In the genomic region with DNA sequence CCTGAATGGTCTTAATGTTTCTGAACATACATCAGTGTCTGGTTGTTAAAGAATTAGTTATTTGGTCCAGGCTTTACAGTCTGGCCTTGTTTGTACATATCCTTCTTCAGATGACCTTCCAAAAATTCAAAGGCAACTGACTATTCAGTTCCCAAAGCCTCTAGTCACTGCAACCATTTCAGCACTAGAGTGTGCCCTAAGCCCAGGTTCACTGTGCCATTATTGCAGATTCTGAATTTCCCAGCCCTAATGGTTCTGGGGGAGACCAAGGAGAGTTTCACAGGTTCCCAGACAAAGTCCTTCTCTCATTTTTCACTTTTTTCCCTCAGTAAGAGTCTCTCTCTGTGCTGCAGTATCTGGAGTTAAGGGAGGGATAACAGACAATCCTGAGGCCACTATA, we compare ENCODE assay signal across 21 cellular contexts.
DNase-seq lines count a peak whose midpoint lies in the region; ATAC-seq and TF ChIP-seq lines count a peak whose summit lies in the region.
"Had no signal": no experiment of that assay in that cellular context is flagged by ENCODE, and none has a peak within 500 bp of the region (broad histone marks: within the 10 kb centered on the region; RNA-seq: fewer than 3 reads in every experiment).

No MANE protein-coding gene starts in this region.

- H3K27ac ChIP-seq in SK-N-SH (ENCODE audit: low read depth in 2 of 2, low read length in 1 of 2) (no peak overlapping the region), WERI-Rb-1 (no peak overlapping the region)
- H3K27ac ChIP-seq: stomach, upper lobe of left lung, VCaP had no signal

- H3K9me2 ChIP-seq in SK-N-SH, result no peaks in the 10 kb centered on the region

- no peak overlapping the region for H2AFZ ChIP-seq in SK-N-SH (ENCODE audit: low read depth)

- peak; percentile 63 for TF ChIP-seq RAD21 in SK-N-SH (IDR thresholded peaks at IDR 0.05; ENCODE audit: low read length)

- H3K4me2 ChIP-seq in SK-N-SH, result no peak overlapping the region

- H3K36me3 ChIP-seq in SK-N-SH (replicated peaks in 1 of 2; ENCODE audit: control insufficient read depth in 1 of 2, insufficient read depth in 2 of 2, low read length in 1 of 2) (no peaks in the 10 kb centered on the region), WERI-Rb-1 (no peaks in the 10 kb centered on the region), mucosa of descending colon (ENCODE audit: low read depth) (no peaks in the 10 kb centered on the region)
- H3K36me3 ChIP-seq: stomach, upper lobe of left lung had no signal

- H3K4me1 ChIP-seq in SK-N-SH (ENCODE audit: control insufficient read depth in 1 of 2, insufficient read depth in 2 of 2, low read depth in 1 of 2, low read length in 1 of 2), result no peaks in the 10 kb centered on the region
- no peaks in the 10 kb centered on the region for H3K4me1 ChIP-seq in mucosa of descending colon (ENCODE audit: low read depth)
- H3K4me1 ChIP-seq: stomach, upper lobe of left lung had no signal

- no peak overlapping the region for H3K9ac ChIP-seq in SK-N-SH

- no peaks in the 10 kb centered on the region for H3F3A ChIP-seq in SK-N-SH (replicated peaks; ENCODE audit: insufficient read depth)

- H3K9me3 ChIP-seq in SK-N-SH, result no peaks in the 10 kb centered on the region; the same call in 1 of the 2 replicates
- no peaks in the 10 kb centered on the region for H3K9me3 ChIP-seq in WERI-Rb-1 (ENCODE audit: severe bottlenecking)
- H3K9me3 ChIP-seq in mucosa of descending colon, result no peaks in the 10 kb centered on the region
- H3K9me3 ChIP-seq: stomach, upper lobe of left lung had no signal

- no peaks in the 10 kb centered on the region for H4K20me1 ChIP-seq in SK-N-SH (ENCODE audit: insufficient read depth)

- CTCF ChIA-PET in SK-N-SH (lab: Yijun Ruan, JAX), result interaction anchor here (0.5 to 1.1 kb wide), 2 partner anchors 18 to 29 kb away, joined by 3 read pairs; no protein-coding TSS in a partner anchor

- ATAC-seq in SK-N-SH treated with all-trans-retinoic acid at 6 μM for 48 hours (no peak), GM18519 (IDR thresholded peaks at IDR 0.05; ENCODE audit: low FRiP score, unreplicated experiment) (no peak), mucosa of descending colon (no peak), HG03095 (IDR thresholded peaks at IDR 0.05; ENCODE audit: unreplicated experiment) (no peak)
- ATAC-seq: naive thymus-derived CD4-positive, alpha-beta T cell had no signal

- no peak for TF ChIP-seq EP300 in SK-N-SH (IDR thresholded peaks at IDR 0.05; ENCODE audit: borderline replicate concordance in 1 of 2, low read depth in 1 of 2, low read length in 1 of 2)

- no peaks in the 10 kb centered on the region for H3K79me2 ChIP-seq in SK-N-SH (ENCODE audit: insufficient read depth)

- intact Hi-C loops in mucosa of descending colon (cut with DNase I, micrococcal nuclease), result no loop called here

- DNase-seq in SK-N-SH, result no peak
- DNase-seq in WERI-Rb-1, result peak; percentile 6
- DNase-seq in iPS-NIHi7 (ENCODE audit: extremely low spot score), result peak; percentile 14
- DNase-seq in mucosa of descending colon, result no peak
- no peak for DNase-seq in effector CD8-positive, alpha-beta T cell (lab: John Stamatoyannopoulos, UW)
- DNase-seq: activated CD4-positive, alpha-beta T cell treated with anti-CD3 and anti-CD28 coated beads, Interleukin-2, amount 50 U/mL, for 48 hours; activated naive CD4-positive, alpha-beta T cell treated with Interleukin-2 at 50 U/mL for 16 hours; activated T-cell treated with anti-CD3 and anti-CD28 coated beads for 4 hours; anterior cingulate cortex; DMS53; KG1; naive thymus-derived CD4-positive, alpha-beta T cell; NCI-H2029 treated with DMSO at 0.1 percent for 48 hours; SHP77 treated with DMSO at 0.1 percent for 48 hours; stimulated activated CD4-positive, alpha-beta T cell treated with anti-CD3 and anti-CD28 coated beads, Interleukin-2, amount 100 ng/mL, for 48 hours; stomach; upper lobe of left lung had no signal

- H3K4me3 ChIP-seq in SK-N-SH (ENCODE audit: low read depth in 2 of 2, low read length in 1 of 2), result no peak overlapping the region
- no peak overlapping the region for H3K4me3 ChIP-seq in WERI-Rb-1 (ENCODE audit: low read depth, low read length)
- no peak overlapping the region for H3K4me3 ChIP-seq in mucosa of descending colon
- H3K4me3 ChIP-seq: stomach, upper lobe of left lung had no signal

- POLR2A ChIA-PET in SK-N-SH (lab: Yijun Ruan, JAX), result no interaction called here

- H3K27me3 ChIP-seq in SK-N-SH (ENCODE audit: insufficient read depth), result no peaks in the 10 kb centered on the region
- H3K27me3 ChIP-seq in WERI-Rb-1 (ENCODE audit: insufficient read depth, low read depth, severe bottlenecking), result no peaks in the 10 kb centered on the region
- H3K27me3 ChIP-seq: stomach, upper lobe of left lung had no signal

- TF ChIP-seq CTCF in SK-N-SH (IDR thresholded peaks at IDR 0.05) (no peak; the same call in 1 of the 2 replicates), WERI-Rb-1 (IDR thresholded peaks at IDR 0.05; ENCODE audit: low read depth, low read length) (peak; percentile 42; the same call in 1 of the 2 replicates), mucosa of descending colon (IDR thresholded peaks at IDR 0.05) (no peak)

TF ChIP-seq in SK-N-SH, 30 proteins besides CTCF, POLR2A, EP300 and RAD21:
- TF ChIP-seq NRF1 (IDR thresholded peaks at IDR 0.05; ENCODE audit: low read depth, low read length), result no peak
- TF ChIP-seq EZH2phosphoT487 (IDR thresholded peaks at IDR 0.05; ENCODE audit: borderline replicate concordance, low read depth), result no peak
- no peak for TF ChIP-seq MEF2A (IDR thresholded peaks at IDR 0.05; ENCODE audit: borderline replicate concordance, low read depth)
- TF ChIP-seq, protein P1, sequence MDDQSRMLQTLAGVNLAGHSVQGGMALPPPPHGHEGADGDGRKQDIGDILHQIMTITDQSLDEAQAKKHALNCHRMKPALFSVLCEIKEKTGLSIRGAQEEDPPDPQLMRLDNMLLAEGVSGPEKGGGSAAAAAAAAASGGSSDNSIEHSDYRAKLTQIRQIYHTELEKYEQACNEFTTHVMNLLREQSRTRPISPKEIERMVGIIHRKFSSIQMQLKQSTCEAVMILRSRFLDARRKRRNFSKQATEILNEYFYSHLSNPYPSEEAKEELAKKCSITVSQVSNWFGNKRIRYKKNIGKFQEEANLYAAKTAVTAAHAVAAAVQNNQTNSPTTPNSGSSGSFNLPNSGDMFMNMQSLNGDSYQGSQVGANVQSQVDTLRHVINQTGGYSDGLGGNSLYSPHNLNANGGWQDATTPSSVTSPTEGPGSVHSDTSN (IDR thresholded peaks at IDR 0.05), result no peak
TF ChIP-seq in SK-N-SH: peak in this region for 0.

TF ChIP-seq in SK-N-SH treated with all-trans-retinoic acid at 6 μM for 48 hours, 23 proteins besides CTCF, POLR2A, EP300 and RAD21:
- TF ChIP-seq GLIS3 (CRISPR knock-in tag; IDR thresholded peaks at IDR 0.05) (no peak), TOX (CRISPR knock-in tag; IDR thresholded peaks at IDR 0.05; ENCODE audit: borderline replicate concordance) (no peak), ZNF70 (CRISPR knock-in tag; IDR thresholded peaks at IDR 0.05) (no peak), ZNF565 (CRISPR knock-in tag; conservative IDR thresholded peaks at IDR 0.05; ENCODE audit: low read depth) (no peak), ZC3H10 (CRISPR knock-in tag; IDR thresholded peaks at IDR 0.05) (no peak)
- TF ChIP-seq, protein P2, sequence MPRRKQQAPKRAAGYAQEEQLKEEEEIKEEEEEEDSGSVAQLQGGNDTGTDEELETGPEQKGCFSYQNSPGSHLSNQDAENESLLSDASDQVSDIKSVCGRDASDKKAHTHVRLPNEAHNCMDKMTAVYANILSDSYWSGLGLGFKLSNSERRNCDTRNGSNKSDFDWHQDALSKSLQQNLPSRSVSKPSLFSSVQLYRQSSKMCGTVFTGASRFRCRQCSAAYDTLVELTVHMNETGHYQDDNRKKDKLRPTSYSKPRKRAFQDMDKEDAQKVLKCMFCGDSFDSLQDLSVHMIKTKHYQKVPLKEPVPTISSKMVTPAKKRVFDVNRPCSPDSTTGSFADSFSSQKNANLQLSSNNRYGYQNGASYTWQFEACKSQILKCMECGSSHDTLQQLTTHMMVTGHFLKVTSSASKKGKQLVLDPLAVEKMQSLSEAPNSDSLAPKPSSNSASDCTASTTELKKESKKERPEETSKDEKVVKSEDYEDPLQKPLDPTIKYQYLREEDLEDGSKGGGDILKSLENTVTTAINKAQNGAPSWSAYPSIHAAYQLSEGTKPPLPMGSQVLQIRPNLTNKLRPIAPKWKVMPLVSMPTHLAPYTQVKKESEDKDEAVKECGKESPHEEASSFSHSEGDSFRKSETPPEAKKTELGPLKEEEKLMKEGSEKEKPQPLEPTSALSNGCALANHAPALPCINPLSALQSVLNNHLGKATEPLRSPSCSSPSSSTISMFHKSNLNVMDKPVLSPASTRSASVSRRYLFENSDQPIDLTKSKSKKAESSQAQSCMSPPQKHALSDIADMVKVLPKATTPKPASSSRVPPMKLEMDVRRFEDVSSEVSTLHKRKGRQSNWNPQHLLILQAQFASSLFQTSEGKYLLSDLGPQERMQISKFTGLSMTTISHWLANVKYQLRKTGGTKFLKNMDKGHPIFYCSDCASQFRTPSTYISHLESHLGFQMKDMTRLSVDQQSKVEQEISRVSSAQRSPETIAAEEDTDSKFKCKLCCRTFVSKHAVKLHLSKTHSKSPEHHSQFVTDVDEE (CRISPR knock-in tag; IDR thresholded peaks at IDR 0.05), result no peak

Comparison
In these comparisons a context has a peak if more than half of its experiments do, and no peak if none do; other contexts are left out.
1. DNase-seq: peak in WERI-Rb-1 (single experiment) and iPS-NIHi7 (single experiment); none in SK-N-SH (single experiment), mucosa of descending colon (0 of 3) and effector CD8-positive, alpha-beta T cell (single experiment).